In the genomic region with DNA sequence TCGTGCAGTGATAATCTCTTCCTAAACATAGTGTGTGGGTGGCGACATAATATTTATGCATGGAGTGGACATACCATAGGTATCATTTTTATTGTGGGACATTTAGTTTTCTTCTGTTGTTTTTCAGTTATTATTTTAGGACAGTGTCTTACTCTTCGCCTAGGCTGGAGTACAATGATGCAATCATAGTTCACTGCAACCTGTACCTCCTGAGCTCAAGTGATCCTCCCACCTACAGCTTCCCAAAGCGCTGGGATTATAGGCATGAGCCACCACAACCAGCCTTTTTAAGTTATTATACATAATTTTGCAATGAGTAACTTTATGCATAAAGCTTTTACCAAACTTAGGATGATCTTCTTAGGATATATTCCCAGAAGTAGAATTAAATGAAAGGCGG, we compare ENCODE assay signal across 1 cellular context.
TF ChIP-seq lines count a peak whose summit lies in the region.

No MANE protein-coding gene starts in this region.

TF ChIP-seq in K562, 482 proteins besides CTCF, POLR2A, EP300 and RAD21:
- TF ChIP-seq, protein P1, sequence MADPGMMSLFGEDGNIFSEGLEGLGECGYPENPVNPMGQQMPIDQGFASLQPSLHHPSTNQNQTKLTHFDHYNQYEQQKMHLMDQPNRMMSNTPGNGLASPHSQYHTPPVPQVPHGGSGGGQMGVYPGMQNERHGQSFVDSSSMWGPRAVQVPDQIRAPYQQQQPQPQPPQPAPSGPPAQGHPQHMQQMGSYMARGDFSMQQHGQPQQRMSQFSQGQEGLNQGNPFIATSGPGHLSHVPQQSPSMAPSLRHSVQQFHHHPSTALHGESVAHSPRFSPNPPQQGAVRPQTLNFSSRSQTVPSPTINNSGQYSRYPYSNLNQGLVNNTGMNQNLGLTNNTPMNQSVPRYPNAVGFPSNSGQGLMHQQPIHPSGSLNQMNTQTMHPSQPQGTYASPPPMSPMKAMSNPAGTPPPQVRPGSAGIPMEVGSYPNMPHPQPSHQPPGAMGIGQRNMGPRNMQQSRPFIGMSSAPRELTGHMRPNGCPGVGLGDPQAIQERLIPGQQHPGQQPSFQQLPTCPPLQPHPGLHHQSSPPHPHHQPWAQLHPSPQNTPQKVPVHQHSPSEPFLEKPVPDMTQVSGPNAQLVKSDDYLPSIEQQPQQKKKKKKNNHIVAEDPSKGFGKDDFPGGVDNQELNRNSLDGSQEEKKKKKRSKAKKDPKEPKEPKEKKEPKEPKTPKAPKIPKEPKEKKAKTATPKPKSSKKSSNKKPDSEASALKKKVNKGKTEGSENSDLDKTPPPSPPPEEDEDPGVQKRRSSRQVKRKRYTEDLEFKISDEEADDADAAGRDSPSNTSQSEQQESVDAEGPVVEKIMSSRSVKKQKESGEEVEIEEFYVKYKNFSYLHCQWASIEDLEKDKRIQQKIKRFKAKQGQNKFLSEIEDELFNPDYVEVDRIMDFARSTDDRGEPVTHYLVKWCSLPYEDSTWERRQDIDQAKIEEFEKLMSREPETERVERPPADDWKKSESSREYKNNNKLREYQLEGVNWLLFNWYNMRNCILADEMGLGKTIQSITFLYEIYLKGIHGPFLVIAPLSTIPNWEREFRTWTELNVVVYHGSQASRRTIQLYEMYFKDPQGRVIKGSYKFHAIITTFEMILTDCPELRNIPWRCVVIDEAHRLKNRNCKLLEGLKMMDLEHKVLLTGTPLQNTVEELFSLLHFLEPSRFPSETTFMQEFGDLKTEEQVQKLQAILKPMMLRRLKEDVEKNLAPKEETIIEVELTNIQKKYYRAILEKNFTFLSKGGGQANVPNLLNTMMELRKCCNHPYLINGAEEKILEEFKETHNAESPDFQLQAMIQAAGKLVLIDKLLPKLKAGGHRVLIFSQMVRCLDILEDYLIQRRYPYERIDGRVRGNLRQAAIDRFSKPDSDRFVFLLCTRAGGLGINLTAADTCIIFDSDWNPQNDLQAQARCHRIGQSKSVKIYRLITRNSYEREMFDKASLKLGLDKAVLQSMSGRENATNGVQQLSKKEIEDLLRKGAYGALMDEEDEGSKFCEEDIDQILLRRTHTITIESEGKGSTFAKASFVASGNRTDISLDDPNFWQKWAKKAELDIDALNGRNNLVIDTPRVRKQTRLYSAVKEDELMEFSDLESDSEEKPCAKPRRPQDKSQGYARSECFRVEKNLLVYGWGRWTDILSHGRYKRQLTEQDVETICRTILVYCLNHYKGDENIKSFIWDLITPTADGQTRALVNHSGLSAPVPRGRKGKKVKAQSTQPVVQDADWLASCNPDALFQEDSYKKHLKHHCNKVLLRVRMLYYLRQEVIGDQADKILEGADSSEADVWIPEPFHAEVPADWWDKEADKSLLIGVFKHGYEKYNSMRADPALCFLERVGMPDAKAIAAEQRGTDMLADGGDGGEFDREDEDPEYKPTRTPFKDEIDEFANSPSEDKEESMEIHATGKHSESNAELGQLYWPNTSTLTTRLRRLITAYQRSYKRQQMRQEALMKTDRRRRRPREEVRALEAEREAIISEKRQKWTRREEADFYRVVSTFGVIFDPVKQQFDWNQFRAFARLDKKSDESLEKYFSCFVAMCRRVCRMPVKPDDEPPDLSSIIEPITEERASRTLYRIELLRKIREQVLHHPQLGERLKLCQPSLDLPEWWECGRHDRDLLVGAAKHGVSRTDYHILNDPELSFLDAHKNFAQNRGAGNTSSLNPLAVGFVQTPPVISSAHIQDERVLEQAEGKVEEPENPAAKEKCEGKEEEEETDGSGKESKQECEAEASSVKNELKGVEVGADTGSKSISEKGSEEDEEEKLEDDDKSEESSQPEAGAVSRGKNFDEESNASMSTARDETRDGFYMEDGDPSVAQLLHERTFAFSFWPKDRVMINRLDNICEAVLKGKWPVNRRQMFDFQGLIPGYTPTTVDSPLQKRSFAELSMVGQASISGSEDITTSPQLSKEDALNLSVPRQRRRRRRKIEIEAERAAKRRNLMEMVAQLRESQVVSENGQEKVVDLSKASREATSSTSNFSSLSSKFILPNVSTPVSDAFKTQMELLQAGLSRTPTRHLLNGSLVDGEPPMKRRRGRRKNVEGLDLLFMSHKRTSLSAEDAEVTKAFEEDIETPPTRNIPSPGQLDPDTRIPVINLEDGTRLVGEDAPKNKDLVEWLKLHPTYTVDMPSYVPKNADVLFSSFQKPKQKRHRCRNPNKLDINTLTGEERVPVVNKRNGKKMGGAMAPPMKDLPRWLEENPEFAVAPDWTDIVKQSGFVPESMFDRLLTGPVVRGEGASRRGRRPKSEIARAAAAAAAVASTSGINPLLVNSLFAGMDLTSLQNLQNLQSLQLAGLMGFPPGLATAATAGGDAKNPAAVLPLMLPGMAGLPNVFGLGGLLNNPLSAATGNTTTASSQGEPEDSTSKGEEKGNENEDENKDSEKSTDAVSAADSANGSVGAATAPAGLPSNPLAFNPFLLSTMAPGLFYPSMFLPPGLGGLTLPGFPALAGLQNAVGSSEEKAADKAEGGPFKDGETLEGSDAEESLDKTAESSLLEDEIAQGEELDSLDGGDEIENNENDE (IDR thresholded peaks at IDR 0.05; ENCODE audit: low read depth, low read length): no peak
- peak; percentile 56 for TF ChIP-seq CEBPB (tag; IDR thresholded peaks at IDR 0.05)
- TF ChIP-seq, protein P2, sequence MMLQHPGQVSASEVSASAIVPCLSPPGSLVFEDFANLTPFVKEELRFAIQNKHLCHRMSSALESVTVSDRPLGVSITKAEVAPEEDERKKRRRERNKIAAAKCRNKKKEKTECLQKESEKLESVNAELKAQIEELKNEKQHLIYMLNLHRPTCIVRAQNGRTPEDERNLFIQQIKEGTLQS (IDR thresholded peaks at IDR 0.05): peak; percentile 84
- TF ChIP-seq, protein P2 (CRISPR knock-in tag; conservative IDR thresholded peaks at IDR 0.05): no peak
- TF ChIP-seq ATF7 (IDR thresholded peaks at IDR 0.05): 0 out of 2 replicates have a peak, but pooled peaks have one; percentile 25
- TF ChIP-seq BCLAF1 (IDR thresholded peaks at IDR 0.05; ENCODE audit: borderline replicate concordance in 1 of 2, control insufficient read depth in 1 of 2, low read depth in 2 of 2, low read length in 1 of 2): no peak
- TF ChIP-seq CEBPG (CRISPR knock-in tag; IDR thresholded peaks at IDR 0.05): peak; percentile 49; the same call in 1 of the 2 replicates
- peak; percentile 39 to 67; a peak in 3 of 4 replicates for TF ChIP-seq CEBPG (tag; conservative IDR thresholded peaks at IDR 0.05 in 1 of 2, IDR thresholded peaks at IDR 0.05 in 1 of 2)
- TF ChIP-seq KDM2B (CRISPR knock-in tag; IDR thresholded peaks at IDR 0.05): no peak
- TF ChIP-seq HDGF (IDR thresholded peaks at IDR 0.05): no peak
- TF ChIP-seq IRF9 (tag; IDR thresholded peaks at IDR 0.05): 0 out of 2 replicates have a peak, but pooled peaks have one; percentile 20
- TF ChIP-seq, protein P3, sequence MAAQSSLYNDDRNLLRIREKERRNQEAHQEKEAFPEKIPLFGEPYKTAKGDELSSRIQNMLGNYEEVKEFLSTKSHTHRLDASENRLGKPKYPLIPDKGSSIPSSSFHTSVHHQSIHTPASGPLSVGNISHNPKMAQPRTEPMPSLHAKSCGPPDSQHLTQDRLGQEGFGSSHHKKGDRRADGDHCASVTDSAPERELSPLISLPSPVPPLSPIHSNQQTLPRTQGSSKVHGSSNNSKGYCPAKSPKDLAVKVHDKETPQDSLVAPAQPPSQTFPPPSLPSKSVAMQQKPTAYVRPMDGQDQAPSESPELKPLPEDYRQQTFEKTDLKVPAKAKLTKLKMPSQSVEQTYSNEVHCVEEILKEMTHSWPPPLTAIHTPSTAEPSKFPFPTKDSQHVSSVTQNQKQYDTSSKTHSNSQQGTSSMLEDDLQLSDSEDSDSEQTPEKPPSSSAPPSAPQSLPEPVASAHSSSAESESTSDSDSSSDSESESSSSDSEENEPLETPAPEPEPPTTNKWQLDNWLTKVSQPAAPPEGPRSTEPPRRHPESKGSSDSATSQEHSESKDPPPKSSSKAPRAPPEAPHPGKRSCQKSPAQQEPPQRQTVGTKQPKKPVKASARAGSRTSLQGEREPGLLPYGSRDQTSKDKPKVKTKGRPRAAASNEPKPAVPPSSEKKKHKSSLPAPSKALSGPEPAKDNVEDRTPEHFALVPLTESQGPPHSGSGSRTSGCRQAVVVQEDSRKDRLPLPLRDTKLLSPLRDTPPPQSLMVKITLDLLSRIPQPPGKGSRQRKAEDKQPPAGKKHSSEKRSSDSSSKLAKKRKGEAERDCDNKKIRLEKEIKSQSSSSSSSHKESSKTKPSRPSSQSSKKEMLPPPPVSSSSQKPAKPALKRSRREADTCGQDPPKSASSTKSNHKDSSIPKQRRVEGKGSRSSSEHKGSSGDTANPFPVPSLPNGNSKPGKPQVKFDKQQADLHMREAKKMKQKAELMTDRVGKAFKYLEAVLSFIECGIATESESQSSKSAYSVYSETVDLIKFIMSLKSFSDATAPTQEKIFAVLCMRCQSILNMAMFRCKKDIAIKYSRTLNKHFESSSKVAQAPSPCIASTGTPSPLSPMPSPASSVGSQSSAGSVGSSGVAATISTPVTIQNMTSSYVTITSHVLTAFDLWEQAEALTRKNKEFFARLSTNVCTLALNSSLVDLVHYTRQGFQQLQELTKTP (IDR thresholded peaks at IDR 0.05; ENCODE audit: low read depth in 1 of 2, partially characterized antibody in 2 of 2): no peak
- no peak for TF ChIP-seq HDAC1 (IDR thresholded peaks at IDR 0.05)
- TF ChIP-seq, protein P4, sequence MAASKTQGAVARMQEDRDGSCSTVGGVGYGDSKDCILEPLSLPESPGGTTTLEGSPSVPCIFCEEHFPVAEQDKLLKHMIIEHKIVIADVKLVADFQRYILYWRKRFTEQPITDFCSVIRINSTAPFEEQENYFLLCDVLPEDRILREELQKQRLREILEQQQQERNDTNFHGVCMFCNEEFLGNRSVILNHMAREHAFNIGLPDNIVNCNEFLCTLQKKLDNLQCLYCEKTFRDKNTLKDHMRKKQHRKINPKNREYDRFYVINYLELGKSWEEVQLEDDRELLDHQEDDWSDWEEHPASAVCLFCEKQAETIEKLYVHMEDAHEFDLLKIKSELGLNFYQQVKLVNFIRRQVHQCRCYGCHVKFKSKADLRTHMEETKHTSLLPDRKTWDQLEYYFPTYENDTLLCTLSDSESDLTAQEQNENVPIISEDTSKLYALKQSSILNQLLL (CRISPR knock-in tag; IDR thresholded peaks at IDR 0.05; ENCODE audit: borderline replicate concordance): no peak
